ENCODE assay signal across 1 cellular context in the genomic region with DNA sequence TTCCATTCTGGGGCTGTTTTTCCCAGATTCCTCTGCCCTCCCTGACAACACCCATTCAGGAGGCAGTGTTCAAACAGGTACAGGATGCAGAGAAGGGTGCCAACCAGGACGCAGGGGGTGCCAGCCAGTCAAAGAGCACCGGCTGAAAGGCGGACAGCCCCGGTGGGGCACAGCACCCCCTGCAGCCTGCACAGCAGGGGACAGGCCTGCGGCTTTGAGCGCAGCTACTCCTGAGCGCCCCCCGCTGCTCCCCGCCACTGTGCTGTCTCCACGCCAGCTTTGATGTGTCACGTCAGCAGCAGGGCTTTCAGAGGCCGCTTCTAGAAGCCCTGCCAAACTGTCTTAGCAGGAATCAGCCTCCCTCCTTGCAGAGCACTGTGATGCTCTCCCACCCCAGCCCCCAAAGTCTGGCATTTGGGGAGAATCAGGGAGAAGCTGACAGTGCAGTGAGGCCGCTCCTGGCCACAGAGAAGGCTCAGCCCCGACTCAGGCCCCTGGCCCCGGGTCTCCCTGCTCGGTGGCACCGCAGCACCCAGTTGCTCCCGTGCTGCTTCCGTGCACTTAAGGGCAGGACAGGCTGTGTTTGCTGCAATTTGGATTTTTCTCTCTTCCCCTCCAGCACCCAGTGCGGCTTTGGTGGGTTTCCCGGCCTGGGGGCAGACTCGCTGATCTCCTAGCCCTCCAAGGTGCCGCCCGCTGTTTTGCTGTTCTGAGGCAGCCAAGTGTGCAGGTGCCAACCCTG.
TF ChIP-seq lines count a peak whose summit lies in the region.

No MANE protein-coding gene starts in this region.

TF ChIP-seq in GM23338, 12 proteins besides CTCF, POLR2A, EP300 and RAD21:
- TF ChIP-seq, protein P1, sequence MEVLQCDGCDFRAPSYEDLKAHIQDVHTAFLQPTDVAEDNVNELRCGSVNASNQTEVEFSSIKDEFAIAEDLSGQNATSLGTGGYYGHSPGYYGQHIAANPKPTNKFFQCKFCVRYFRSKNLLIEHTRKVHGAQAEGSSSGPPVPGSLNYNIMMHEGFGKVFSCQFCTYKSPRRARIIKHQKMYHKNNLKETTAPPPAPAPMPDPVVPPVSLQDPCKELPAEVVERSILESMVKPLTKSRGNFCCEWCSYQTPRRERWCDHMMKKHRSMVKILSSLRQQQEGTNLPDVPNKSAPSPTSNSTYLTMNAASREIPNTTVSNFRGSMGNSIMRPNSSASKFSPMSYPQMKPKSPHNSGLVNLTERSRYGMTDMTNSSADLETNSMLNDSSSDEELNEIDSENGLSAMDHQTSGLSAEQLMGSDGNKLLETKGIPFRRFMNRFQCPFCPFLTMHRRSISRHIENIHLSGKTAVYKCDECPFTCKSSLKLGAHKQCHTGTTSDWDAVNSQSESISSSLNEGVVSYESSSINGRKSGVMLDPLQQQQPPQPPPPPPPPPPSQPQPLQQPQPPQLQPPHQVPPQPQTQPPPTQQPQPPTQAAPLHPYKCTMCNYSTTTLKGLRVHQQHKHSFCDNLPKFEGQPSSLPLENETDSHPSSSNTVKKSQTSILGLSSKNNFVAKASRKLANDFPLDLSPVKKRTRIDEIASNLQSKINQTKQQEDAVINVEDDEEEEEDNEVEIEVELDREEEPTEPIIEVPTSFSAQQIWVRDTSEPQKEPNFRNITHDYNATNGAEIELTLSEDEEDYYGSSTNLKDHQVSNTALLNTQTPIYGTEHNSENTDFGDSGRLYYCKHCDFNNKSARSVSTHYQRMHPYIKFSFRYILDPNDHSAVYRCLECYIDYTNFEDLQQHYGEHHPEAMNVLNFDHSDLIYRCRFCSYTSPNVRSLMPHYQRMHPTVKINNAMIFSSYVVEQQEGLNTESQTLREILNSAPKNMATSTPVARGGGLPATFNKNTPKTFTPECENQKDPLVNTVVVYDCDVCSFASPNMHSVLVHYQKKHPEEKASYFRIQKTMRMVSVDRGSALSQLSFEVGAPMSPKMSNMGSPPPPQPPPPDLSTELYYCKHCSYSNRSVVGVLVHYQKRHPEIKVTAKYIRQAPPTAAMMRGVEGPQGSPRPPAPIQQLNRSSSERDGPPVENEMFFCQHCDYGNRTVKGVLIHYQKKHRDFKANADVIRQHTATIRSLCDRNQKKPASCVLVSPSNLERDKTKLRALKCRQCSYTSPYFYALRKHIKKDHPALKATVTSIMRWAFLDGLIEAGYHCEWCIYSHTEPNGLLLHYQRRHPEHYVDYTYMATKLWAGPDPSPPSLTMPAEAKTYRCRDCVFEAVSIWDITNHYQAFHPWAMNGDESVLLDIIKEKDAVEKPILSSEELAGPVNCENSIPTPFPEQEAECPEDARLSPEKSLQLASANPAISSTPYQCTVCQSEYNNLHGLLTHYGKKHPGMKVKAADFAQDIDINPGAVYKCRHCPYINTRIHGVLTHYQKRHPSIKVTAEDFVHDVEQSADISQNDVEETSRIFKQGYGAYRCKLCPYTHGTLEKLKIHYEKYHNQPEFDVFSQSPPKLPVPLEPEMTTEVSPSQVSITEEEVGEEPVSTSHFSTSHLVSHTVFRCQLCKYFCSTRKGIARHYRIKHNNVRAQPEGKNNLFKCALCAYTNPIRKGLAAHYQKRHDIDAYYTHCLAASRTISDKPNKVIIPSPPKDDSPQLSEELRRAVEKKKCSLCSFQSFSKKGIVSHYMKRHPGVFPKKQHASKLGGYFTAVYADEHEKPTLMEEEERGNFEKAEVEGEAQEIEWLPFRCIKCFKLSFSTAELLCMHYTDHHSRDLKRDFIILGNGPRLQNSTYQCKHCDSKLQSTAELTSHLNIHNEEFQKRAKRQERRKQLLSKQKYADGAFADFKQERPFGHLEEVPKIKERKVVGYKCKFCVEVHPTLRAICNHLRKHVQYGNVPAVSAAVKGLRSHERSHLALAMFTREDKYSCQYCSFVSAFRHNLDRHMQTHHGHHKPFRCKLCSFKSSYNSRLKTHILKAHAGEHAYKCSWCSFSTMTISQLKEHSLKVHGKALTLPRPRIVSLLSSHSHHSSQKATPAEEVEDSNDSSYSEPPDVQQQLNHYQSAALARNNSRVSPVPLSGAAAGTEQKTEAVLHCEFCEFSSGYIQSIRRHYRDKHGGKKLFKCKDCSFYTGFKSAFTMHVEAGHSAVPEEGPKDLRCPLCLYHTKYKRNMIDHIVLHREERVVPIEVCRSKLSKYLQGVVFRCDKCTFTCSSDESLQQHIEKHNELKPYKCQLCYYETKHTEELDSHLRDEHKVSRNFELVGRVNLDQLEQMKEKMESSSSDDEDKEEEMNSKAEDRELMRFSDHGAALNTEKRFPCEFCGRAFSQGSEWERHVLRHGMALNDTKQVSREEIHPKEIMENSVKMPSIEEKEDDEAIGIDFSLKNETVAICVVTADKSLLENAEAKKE (CRISPR knock-in tag; IDR thresholded peaks at IDR 0.05): no peak
- TF ChIP-seq NANOG (IDR thresholded peaks at IDR 0.05; ENCODE audit: borderline replicate concordance) (no peak), CREB1 (CRISPR knock-in tag; IDR thresholded peaks at IDR 0.05; ENCODE audit: low read depth) (no peak), POLR2AphosphoS5 (IDR thresholded peaks at IDR 0.05; ENCODE audit: low read depth) (no peak), STAT1 (IDR thresholded peaks at IDR 0.05; ENCODE audit: unreplicated experiment) (no peak)
